Comparison of ENCODE assay signal across 34 cellular contexts in genomic region chr9:130508218-130508617, GRCh38.
"Had no signal": no experiment of that assay in that cellular context is flagged by ENCODE, and none has a peak within 500 bp of the region (broad histone marks: within the 10 kb centered on the region; RNA-seq: fewer than 3 reads in every experiment).

No MANE protein-coding gene starts in this region.

- H3K27me3 ChIP-seq: MG63 had no signal

- H3K9me3 ChIP-seq: MG63 had no signal

- H3K36me3 ChIP-seq: MG63 had no signal

- DNase-seq: Karpas-422, Kasumi-1, MG63, MM.1S, MV-4-11, NCI-H1048, NCI-H1092, NCI-H1092 treated with DMSO at 0.1 percent for 48 hours, NCI-H1105, NCI-H1105 treated with DMSO at 0.1 percent for 48 hours, NCI-H1417, NCI-H1417 treated with DMSO at 0.1 percent for 48 hours, NCI-H1436, NCI-H1436 treated with DMSO at 0.1 percent for 48 hours, NCI-H146, NCI-H1694, NCI-H1694 treated with DMSO at 0.1 percent for 48 hours, NCI-H187, NCI-H187 treated with DMSO at 0.1 percent for 48 hours, NCI-H1930, NCI-H2029, NCI-H2029 treated with DMSO at 0.1 percent for 48 hours, NCI-H2081, NCI-H2081 treated with DMSO at 0.1 percent for 48 hours, NCI-H2107, NCI-H2171, NCI-H2171 treated with DMSO at 0.1 percent for 48 hours, NCI-H2227 treated with DMSO at 0.1 percent for 48 hours, NCI-H226, NCI-H345, NCI-H446, NCI-H446 treated with DMSO at 0.1 percent for 48 hours, NCI-H510A, NCI-H510A treated with DMSO at 0.1 percent for 48 hours had no signal

- H3K4me3 ChIP-seq: MG63 had no signal
